In genomic region chr4:72895408-72895807, GRCh38 we compare ENCODE assay signal across 27 cellular contexts.
DNase-seq lines count a peak whose midpoint lies in the region; ATAC-seq and TF ChIP-seq lines count a peak whose summit lies in the region.
"Had no signal": no experiment of that assay in that cellular context is flagged by ENCODE, and none has a peak within 500 bp of the region (broad histone marks: within the 10 kb centered on the region; RNA-seq: fewer than 3 reads in every experiment).

No MANE protein-coding gene starts in this region.

- H4K91ac ChIP-seq in neuronal stem cell (ENCODE audit: low read depth, low read length, poor library complexity) = no peak overlapping the region

- peak overlapping the region; percentile 35 for H3K4me3 Mint-ChIP-seq in endodermal cell
- H3K4me3 Mint-ChIP-seq: activated naive CD8-positive, alpha-beta T cell treated with anti-CD3 and anti-CD28 coated beads, Interleukin-2, amount 10 ng/mL, durations not matched to agents 7 days and 5 days; B cell; IgD-negative memory B cell; immature natural killer cell; stimulated activated naive B cell treated with anti-CD40 and anti-IgM and Interleukin-4, amounts not matched to agents 10 μg/mL and 1 μg/mL and 100 μg/mL, for 72 hours had no signal

- H3K9me3 ChIP-seq in left ventricle myocardium inferior (replicated peaks) (no peaks in the 10 kb centered on the region), endodermal cell (ENCODE audit: control insufficient read depth, low read length) (no peaks in the 10 kb centered on the region), neuronal stem cell (replicated peaks in 1 of 2; ENCODE audit: control insufficient read depth in 2 of 2, insufficient read depth in 1 of 2, low read depth in 1 of 2, low read length in 2 of 2) (no peaks in the 10 kb centered on the region)
- H3K9me3 ChIP-seq: Caco-2, left lung, mucosa of descending colon, SK-N-SH, testis had no signal

- H3K18ac ChIP-seq in neuronal stem cell (ENCODE audit: low read length) = no peak overlapping the region

- H3K36me3 ChIP-seq in left ventricle myocardium inferior (no peaks in the 10 kb centered on the region), endodermal cell (ENCODE audit: control insufficient read depth, insufficient read depth, low read length) (no peaks in the 10 kb centered on the region), neuronal stem cell (replicated peaks in 1 of 2; ENCODE audit: control insufficient read depth in 2 of 2, insufficient read depth in 2 of 2, low read length in 2 of 2) (no peaks in the 10 kb centered on the region)
- H3K36me3 ChIP-seq: brain microvascular endothelial cell, left lung had no signal

- TF ChIP-seq CTCF in left ventricle myocardium inferior (IDR thresholded peaks at IDR 0.05; ENCODE audit: borderline replicate concordance) (no peak), endodermal cell (conservative IDR thresholded peaks at IDR 0.05) (no peak)

- H3K27me3 Mint-ChIP-seq in endodermal cell (ENCODE audit: insufficient read depth) = peaks cover 20% of the 10 kb centered on the region

- H4K8ac ChIP-seq in neuronal stem cell (ENCODE audit: low read depth, low read length) = no peak overlapping the region

- H3K27ac ChIP-seq in left ventricle myocardium inferior (replicated peaks) = peak overlapping the region; percentile 42
- H3K27ac ChIP-seq in endodermal cell (ENCODE audit: low read depth, low read length) = no peak overlapping the region
- no peak overlapping the region for H3K27ac ChIP-seq in neuronal stem cell (replicated peaks; ENCODE audit: low read length)

- no peak overlapping the region for H3K14ac ChIP-seq in neuronal stem cell (ENCODE audit: low read length)

- H3K4ac ChIP-seq in neuronal stem cell (ENCODE audit: low read length) = no peak overlapping the region

- no peak overlapping the region for H2BK5ac ChIP-seq in neuronal stem cell (ENCODE audit: low read length)

- no peaks in the 10 kb centered on the region for H3K79me1 ChIP-seq in neuronal stem cell (ENCODE audit: low read depth, low read length)

- WGBS in endodermal cell (ENCODE audit: insufficient coverage in 1 of 2, insufficient read length in 1 of 2), 2 experiments = 30 to 64% methylated on average over 4 to 5 of the region's 5 CpGs
- no CpG with 5 or more reads among the region's 5 CpGs for WGBS in neuronal stem cell (ENCODE audit: extremely low coverage in 2 of 2, insufficient read length in 2 of 2, insufficient replicate concordance in 1 of 2), 2 donors

- ATAC-seq in Right ventricle myocardium superior (ENCODE audit: poor library complexity) (no peak), HG02759 (IDR thresholded peaks at IDR 0.05; ENCODE audit: unreplicated experiment) (no peak), HG02623 (IDR thresholded peaks at IDR 0.05; ENCODE audit: unreplicated experiment) (no peak)
- ATAC-seq: left lung; mucosa of descending colon; stimulated activated naive B cell treated with anti-CD40 and anti-IgM and Interleukin-4, amounts not matched to agents 10 μg/mL and 1 μg/mL and 100 μg/mL, for 72 hours had no signal

- H2BK12ac ChIP-seq in neuronal stem cell (ENCODE audit: low read length) = no peak overlapping the region

- no peak overlapping the region for H3K9ac ChIP-seq in endodermal cell (ENCODE audit: extremely low read depth, low read length, poor library complexity, severe bottlenecking)
- H3K9ac ChIP-seq in neuronal stem cell (ENCODE audit: low read depth, low read length, poor library complexity) = no peak overlapping the region
- H3K9ac ChIP-seq: GM23248, SK-N-SH had no signal

- H3K4me1 ChIP-seq in left ventricle myocardium inferior (peaks cover 14% of the 10 kb centered on the region), endodermal cell (ENCODE audit: control insufficient read depth, insufficient read depth, low read length) (peaks cover 24% of the 10 kb centered on the region), neuronal stem cell (ENCODE audit: control insufficient read depth in 2 of 2, insufficient read depth in 1 of 2, low read depth in 1 of 2, low read length in 2 of 2) (peaks cover 0 to 2% of the 10 kb centered on the region in 2 donors)

- no peak overlapping the region for H3K27ac Mint-ChIP-seq in endodermal cell
- H3K27ac Mint-ChIP-seq: activated naive CD8-positive, alpha-beta T cell treated with anti-CD3 and anti-CD28 coated beads, Interleukin-2, amount 10 ng/mL, durations not matched to agents 7 days and 5 days; activated T-helper 2 cell treated with anti-CD3 and anti-CD28 coated beads, Interferon-gamma antibody, Interleukin-2, Interleukin-4, amounts not matched to agents 10 μg/mL and 5 μg/mL and 100 μg/mL, durations not matched to agents 14 hours and 24 hours and 36 hours; B cell; IgD-negative memory B cell; immature natural killer cell; stimulated activated naive B cell treated with anti-CD40 and anti-IgM and Interleukin-4, amounts not matched to agents 10 μg/mL and 1 μg/mL and 100 μg/mL, for 72 hours had no signal

- intact Hi-C loops in left ventricle myocardium inferior (cut with micrococcal nuclease) = no loop called here
- intact Hi-C loops in Right ventricle myocardium superior (cut with DNase I) = no loop called here

- no peak overlapping the region for H2AK5ac ChIP-seq in neuronal stem cell (ENCODE audit: low read depth, low read length)

- H2BK120ac ChIP-seq in neuronal stem cell (ENCODE audit: low read depth, low read length) = no peak overlapping the region

- no peak for DNase-seq in left ventricle myocardium inferior
- DNase-seq in Right ventricle myocardium superior = no peak
- DNase-seq in endodermal cell = peak; percentile 65
- peak; percentile 29 for DNase-seq in neuronal stem cell (ENCODE audit: low spot score)
- DNase-seq in DMS53 (lab: John Stamatoyannopoulos, UW) = no peak
- DNase-seq in foreskin melanocyte = no peak
- DNase-seq: 8988T; activated naive CD8-positive, alpha-beta T cell treated with anti-CD3 and anti-CD28 coated beads, Interleukin-2, amount 10 ng/mL, durations not matched to agents 7 days and 5 days; brain microvascular endothelial cell; Caco-2; cortex of kidney; GM23248; immature natural killer cell; left lung; mucosa of descending colon; NCI-H1436; NCI-H526; RPMI8226; SK-N-SH; stimulated activated naive B cell treated with anti-CD40 and anti-IgM and Interleukin-4, amounts not matched to agents 10 μg/mL and 1 μg/mL and 100 μg/mL, for 72 hours; testis had no signal

- H3K36me3 Mint-ChIP-seq in endodermal cell (ENCODE audit: low read depth) = peaks cover 2% of the 10 kb centered on the region
- H3K36me3 Mint-ChIP-seq: activated naive CD8-positive, alpha-beta T cell treated with anti-CD3 and anti-CD28 coated beads, Interleukin-2, amount 10 ng/mL, durations not matched to agents 7 days and 5 days; immature natural killer cell; stimulated activated naive B cell treated with anti-CD40 and anti-IgM and Interleukin-4, amounts not matched to agents 10 μg/mL and 1 μg/mL and 100 μg/mL, for 72 hours had no signal

- no peak overlapping the region for H3K23ac ChIP-seq in neuronal stem cell (ENCODE audit: low read depth, low read length, poor library complexity)

- H3K27me3 ChIP-seq in left ventricle myocardium inferior (ENCODE audit: low read depth) = no peaks in the 10 kb centered on the region
- H3K27me3 ChIP-seq in endodermal cell (ENCODE audit: control insufficient read depth, insufficient read depth, low read length, poor library complexity, severe bottlenecking) = peaks cover 23% of the 10 kb centered on the region
- H3K27me3 ChIP-seq in neuronal stem cell (ENCODE audit: control insufficient read depth in 3 of 3, insufficient read depth in 3 of 3, low read depth in 1 of 3, low read length in 3 of 3) = no peaks in the 10 kb centered on the region
- H3K27me3 ChIP-seq: brain microvascular endothelial cell, left lung, testis had no signal

- H3K4me2 ChIP-seq in neuronal stem cell (ENCODE audit: insufficient read depth, low read length, poor library complexity, severe bottlenecking) = no peak overlapping the region
- H3K4me2 ChIP-seq: SK-N-SH had no signal

- peaks cover 8% of the 10 kb centered on the region for H3K9me3 Mint-ChIP-seq in endodermal cell
- H3K9me3 Mint-ChIP-seq: activated naive CD8-positive, alpha-beta T cell treated with anti-CD3 and anti-CD28 coated beads, Interleukin-2, amount 10 ng/mL, durations not matched to agents 7 days and 5 days; activated T-helper 2 cell treated with anti-CD3 and anti-CD28 coated beads, Interferon-gamma antibody, Interleukin-2, Interleukin-4, amounts not matched to agents 10 μg/mL and 5 μg/mL and 100 μg/mL, durations not matched to agents 14 hours and 24 hours and 36 hours had no signal

- H2AFZ ChIP-seq in neuronal stem cell (ENCODE audit: low read length) = no peak overlapping the region
- H2AFZ ChIP-seq: GM23248 had no signal

- no peak overlapping the region for H2BK15ac ChIP-seq in neuronal stem cell (ENCODE audit: low read length)

- no peak overlapping the region for H3K4me3 ChIP-seq in left ventricle myocardium inferior
- no peak overlapping the region for H3K4me3 ChIP-seq in endodermal cell (ENCODE audit: low read length)
- H3K4me3 ChIP-seq in neuronal stem cell (ENCODE audit: low read length in 2 of 2) = no peak overlapping the region
- H3K4me3 ChIP-seq: left lung, mucosa of descending colon, skin epidermis, testis had no signal

- H3K4me1 Mint-ChIP-seq in endodermal cell = peaks cover 57% of the 10 kb centered on the region
- H3K4me1 Mint-ChIP-seq: activated naive CD8-positive, alpha-beta T cell treated with anti-CD3 and anti-CD28 coated beads, Interleukin-2, amount 10 ng/mL, durations not matched to agents 7 days and 5 days; B cell; IgD-negative memory B cell; immature natural killer cell; stimulated activated naive B cell treated with anti-CD40 and anti-IgM and Interleukin-4, amounts not matched to agents 10 μg/mL and 1 μg/mL and 100 μg/mL, for 72 hours had no signal

Comparison
In these comparisons a context has a peak if more than half of its experiments do, and no peak if none do; other contexts are left out.
1. DNase-seq: peak in endodermal cell (single experiment) and neuronal stem cell (single experiment); none in left ventricle myocardium inferior (single experiment), Right ventricle myocardium superior (single experiment), DMS53 (single experiment) and foreskin melanocyte (single experiment).